Comparison of ENCODE assay signal across 8 cellular contexts in genomic region chr3:46998121-46998851, GRCh38. TPM values are rescaled to one million over a fixed set of nuclear protein-coding genes. Genes with fewer than 3 reads are reported as not detected.
DNase-seq lines count a peak whose midpoint lies in the region; ATAC-seq and TF ChIP-seq lines count a peak whose summit lies in the region.

No MANE protein-coding gene starts in this region.

- intact Hi-C loops in naive thymus-derived CD4-positive, alpha-beta T cell (cut with micrococcal nuclease) = loop anchor here (1.0 to 2.0 kb wide), 10 partner anchors 11 to 326 kb away; partner anchors contain the start of gene NBEAL2 (in 2 of the 2)

- peak; percentile 85 for ATAC-seq in naive thymus-derived CD4-positive, alpha-beta T cell
- ATAC-seq in stimulated activated naive CD8-positive, alpha-beta T cell treated with anti-CD3 and anti-CD28 coated beads, Interleukin-15, amount 100 ng/mL, for 72 hours = peak; percentile 68

- CTCF ChIA-PET in naive thymus-derived CD4-positive, alpha-beta T cell (lab: Charles Lee) = interaction anchor here (0.5 to 2.5 kb wide), 14 partner anchors 11 to 454 kb away, joined by 3 to 15 read pairs (median 3); partner anchors contain the start of gene NBEAL2

- DNase-seq in M059J (ENCODE audit: low read depth) (peak; percentile 18), NCI-H446 (lab: John Stamatoyannopoulos, UW) (no peak), amniotic stem cell (lab: John Stamatoyannopoulos, UW) (no peak)
- DNase-seq in activated CD4-positive, alpha-beta T cell treated with anti-CD3 and anti-CD28 coated beads, Interleukin-2, amount 50 U/mL, for 48 hours = peak; percentile 76 to 81
- DNase-seq in effector CD8-positive, alpha-beta T cell (lab: John Stamatoyannopoulos, UW) = peak; percentile 48
- DNase-seq in naive thymus-derived CD4-positive, alpha-beta T cell = peak; percentile 53 to 84 (median 69)
- peak; percentile 68 to 77 for DNase-seq in stimulated activated naive CD8-positive, alpha-beta T cell treated with anti-CD3 and anti-CD28 coated beads, Interleukin-15, amount 100 ng/mL, for 72 hours

- H3F3A ChIP-seq in DOHH2 (ENCODE audit: control insufficient read depth, insufficient read depth) = no peaks in the 10 kb centered on the region

- no peaks in the 10 kb centered on the region for H4K20me1 ChIP-seq in DOHH2 (ENCODE audit: control insufficient read depth, insufficient read depth, low read depth, low read length)

- peak; percentile 93 for TF ChIP-seq CTCF in DOHH2 (IDR thresholded peaks at IDR 0.05; ENCODE audit: low read depth, low read length, poor library complexity, severe bottlenecking)

- no peaks in the 10 kb centered on the region for H3K9me3 Mint-ChIP-seq in naive thymus-derived CD4-positive, alpha-beta T cell
- no peaks in the 10 kb centered on the region for H3K9me3 Mint-ChIP-seq in stimulated activated naive CD8-positive, alpha-beta T cell treated with anti-CD3 and anti-CD28 coated beads, Interleukin-15, amount 100 ng/mL, for 72 hours

- H3K27ac Mint-ChIP-seq in naive thymus-derived CD4-positive, alpha-beta T cell = peak overlapping the region in 5 of 9 donors; percentile 41 to 79 (median 55)
- H3K27ac Mint-ChIP-seq in stimulated activated naive CD8-positive, alpha-beta T cell treated with anti-CD3 and anti-CD28 coated beads, Interleukin-15, amount 100 ng/mL, for 72 hours = peak overlapping the region in 1 of 2 donors; percentile 76

- peaks cover 37% of the 10 kb centered on the region for H3K36me3 ChIP-seq in DOHH2 (ENCODE audit: control insufficient read depth, low read length)
- H3K36me3 ChIP-seq in naive thymus-derived CD4-positive, alpha-beta T cell (ENCODE audit: control insufficient read depth in 2 of 3, insufficient read depth in 3 of 3, low read length in 3 of 3) = peaks cover 7 to 54% (median 15%) of the 10 kb centered on the region in 3 experiments

- no peaks in the 10 kb centered on the region for H3K9me2 ChIP-seq in DOHH2 (replicated peaks; ENCODE audit: control insufficient read depth, low read length)

- no peaks in the 10 kb centered on the region for H3K27me3 Mint-ChIP-seq in naive thymus-derived CD4-positive, alpha-beta T cell
- no peaks in the 10 kb centered on the region for H3K27me3 Mint-ChIP-seq in stimulated activated naive CD8-positive, alpha-beta T cell treated with anti-CD3 and anti-CD28 coated beads, Interleukin-15, amount 100 ng/mL, for 72 hours

- H3K4me1 ChIP-seq in DOHH2 (ENCODE audit: control insufficient read depth, low read length) = no peaks in the 10 kb centered on the region
- H3K4me1 ChIP-seq in naive thymus-derived CD4-positive, alpha-beta T cell (ENCODE audit: control insufficient read depth in 2 of 2, insufficient read depth in 2 of 2, low read length in 2 of 2) = peaks cover 0 to 10% of the 10 kb centered on the region in 2 donors

- POLR2A ChIA-PET in naive thymus-derived CD4-positive, alpha-beta T cell (lab: Charles Lee) = interaction anchor here (1.3 kb wide), 2 partner anchors 17 to 19 kb away, joined by 4 read pairs; partner anchors contain the start of gene NBEAL2

- no peaks in the 10 kb centered on the region for H3K79me2 ChIP-seq in DOHH2 (ENCODE audit: control insufficient read depth, low read length)

- no peaks in the 10 kb centered on the region for H3K9me3 ChIP-seq in DOHH2 (ENCODE audit: control insufficient read depth, insufficient read depth, low read length)
- no peaks in the 10 kb centered on the region for H3K9me3 ChIP-seq in naive thymus-derived CD4-positive, alpha-beta T cell (ENCODE audit: control insufficient read depth in 2 of 3, low read length in 3 of 3)

- H3K4me2 ChIP-seq in DOHH2 (ENCODE audit: low read length) = no peak overlapping the region

- H3K27ac ChIP-seq in DOHH2 (ENCODE audit: low read depth, low read length) = no peak overlapping the region
- no peak overlapping the region for H3K27ac ChIP-seq in naive thymus-derived CD4-positive, alpha-beta T cell (ENCODE audit: low read depth, low read length)

- H3K4me3 Mint-ChIP-seq in naive thymus-derived CD4-positive, alpha-beta T cell = no peak overlapping the region
- no peak overlapping the region for H3K4me3 Mint-ChIP-seq in stimulated activated naive CD8-positive, alpha-beta T cell treated with anti-CD3 and anti-CD28 coated beads, Interleukin-15, amount 100 ng/mL, for 72 hours

- no peaks in the 10 kb centered on the region for H3K27me3 ChIP-seq in DOHH2 (ENCODE audit: control insufficient read depth, low read length)
- H3K27me3 ChIP-seq in naive thymus-derived CD4-positive, alpha-beta T cell (ENCODE audit: control insufficient read depth in 2 of 2, insufficient read depth in 2 of 2, low read length in 2 of 2) = no peaks in the 10 kb centered on the region

- H3K4me1 Mint-ChIP-seq in naive thymus-derived CD4-positive, alpha-beta T cell = peaks cover 7 to 18% (median 11%) of the 10 kb centered on the region in 7 donors
- peaks cover 38% of the 10 kb centered on the region for H3K4me1 Mint-ChIP-seq in stimulated activated naive CD8-positive, alpha-beta T cell treated with anti-CD3 and anti-CD28 coated beads, Interleukin-15, amount 100 ng/mL, for 72 hours

- peaks cover 0 to 15% (median 0%) of the 10 kb centered on the region in 5 donors for H3K36me3 Mint-ChIP-seq in naive thymus-derived CD4-positive, alpha-beta T cell

- H3K4me3 ChIP-seq in DOHH2 (ENCODE audit: low read length) = no peak overlapping the region
- no peak overlapping the region for H3K4me3 ChIP-seq in naive thymus-derived CD4-positive, alpha-beta T cell (ENCODE audit: low read length)

RNA-seq across cellular contexts. Expression of gene NBEAL2, which starts 18.8 kb away (rescaled TPM):
- 1.5 and 3.5 TPM in 2 replicates for total RNA-seq in M059J (2014; rRNA removed; shearing (Covaris generic))
- 100 to 1,000 TPM in 2 of 5 experiments, 10 to 100 TPM in 3; 48.8 to 289 (median 94.0) TPM for total RNA-seq in naive thymus-derived CD4-positive, alpha-beta T cell
- 1 to 10 TPM; 1.7 to 4.9 TPM for polyA plus RNA-seq in naive thymus-derived CD4-positive, alpha-beta T cell

RNA-seq across cellular contexts. Expression of gene CCDC12, which starts 21.7 kb away (rescaled TPM):
- 16.4 and 25.6 TPM in 2 replicates for total RNA-seq in M059J (2014; rRNA removed; shearing (Covaris generic))
- 10 to 100 TPM; 51.6 to 61.5 (median 56.9) TPM for total RNA-seq in naive thymus-derived CD4-positive, alpha-beta T cell
- polyA plus RNA-seq in naive thymus-derived CD4-positive, alpha-beta T cell = 100 to 1,000 TPM in 1 of 2 donors, 10 to 100 TPM in 1; 88.2 to 115 TPM

Comparison
In these comparisons a context has a peak if more than half of its experiments do, and no peak if none do; other contexts are left out.
1. DNase-seq: peak in M059J (single experiment), activated CD4-positive, alpha-beta T cell treated with anti-CD3 and anti-CD28 coated beads, Interleukin-2, amount 50 U/mL, for 48 hours (2 of 2), effector CD8-positive, alpha-beta T cell (single experiment), naive thymus-derived CD4-positive, alpha-beta T cell (9 of 9) and stimulated activated naive CD8-positive, alpha-beta T cell treated with anti-CD3 and anti-CD28 coated beads, Interleukin-15, amount 100 ng/mL, for 72 hours (2 of 2); none in NCI-H446 (0 of 2) and amniotic stem cell (single experiment).
2. RNA of gene NBEAL2, which starts 18.8 kb away (total RNA-seq): 48.8 to 289 TPM in naive thymus-derived CD4-positive, alpha-beta T cell; 1.5 to 3.5 TPM in M059J; every median in the first group is over 10 times any median in the second.